Comparison of ENCODE assay signal across 22 cellular contexts in the genomic region with DNA sequence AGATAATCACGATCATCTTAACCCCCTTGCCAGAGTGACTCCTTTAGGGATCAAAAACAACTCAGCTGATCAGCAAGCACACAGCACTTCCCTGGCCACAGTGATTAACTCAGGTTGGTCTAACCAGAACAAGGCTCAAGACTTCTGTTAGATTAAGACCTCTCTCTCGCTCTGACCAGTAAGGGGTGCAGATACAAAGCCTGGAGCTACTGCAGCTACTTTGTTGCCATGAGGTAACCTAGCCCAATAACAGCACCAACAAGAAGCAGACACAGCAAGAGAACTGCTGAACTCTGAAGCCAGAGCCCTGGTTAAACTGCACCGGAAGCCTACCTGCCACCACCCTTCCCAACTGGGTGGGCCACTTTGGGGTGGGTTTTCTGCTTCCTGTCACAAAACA. TPM values are rescaled to one million over a fixed set of nuclear protein-coding genes. Genes with fewer than 3 reads are reported as not detected.
A peak's percentile ranks its signal among the peaks of the same experiment; 100 is the strongest.
DNase-seq lines count a peak whose midpoint lies in the region; ATAC-seq, FAIRE-seq and TF ChIP-seq lines count a peak whose summit lies in the region.
"Had no signal": no experiment of that assay in that cellular context is flagged by ENCODE, and none has a peak within 500 bp of the region (broad histone marks: within the 10 kb centered on the region; RNA-seq: fewer than 3 reads in every experiment).

No MANE protein-coding gene starts in this region.

- no peak overlapping the region for H2AK9ac ChIP-seq in IMR-90 (replicated peaks; ENCODE audit: low read depth, low read length, poor library complexity)

- H2BK20ac ChIP-seq in IMR-90 (ENCODE audit: low read depth, low read length) = no peak overlapping the region

- TF ChIP-seq POLR2A in IMR-90 (IDR thresholded peaks at IDR 0.05; ENCODE audit: low read depth, low read length) (no peak), K562 (conservative IDR thresholded peaks at IDR 0.05) (no peak), spleen (IDR thresholded peaks at IDR 0.05) (no peak), upper lobe of left lung (IDR thresholded peaks at IDR 0.05) (no peak)

- DNase-seq in GM23248 (no peak), IMR-90 (no peak), K562 (ENCODE audit: extremely low read depth in 1 of 4, low spot score in 3 of 4) (no peak), spleen (peak; percentile 17), NCI-H82 (lab: John Stamatoyannopoulos, UW) (no peak), H4 (ENCODE audit: low spot score) (no peak), upper lobe of left lung (no peak)
- DNase-seq: ACHN; BE2C; C1 segment of cervical spinal cord; CD4-positive, alpha-beta T cell; DMS79; GDM1; KBM-7 had no signal

- no peak overlapping the region for H4K5ac ChIP-seq in IMR-90 (ENCODE audit: low read depth, low read length)

- peaks cover 19% of the 10 kb centered on the region for H3F3A ChIP-seq in GM23248 (ENCODE audit: insufficient read depth)

- peak overlapping the region; percentile 65 for H3K4me2 ChIP-seq in GM23248 (ENCODE audit: unreplicated experiment)
- H3K4me2 ChIP-seq in IMR-90 (ENCODE audit: low read depth, low read length) = no peak overlapping the region
- no peak overlapping the region for H3K4me2 ChIP-seq in K562 (ENCODE audit: insufficient read depth, low read length)
- H3K4me2 ChIP-seq: GM23338 had no signal

- TF ChIP-seq EP300 in K562 (IDR thresholded peaks at IDR 0.05; ENCODE audit: low read length) = no peak
- TF ChIP-seq EP300 in upper lobe of left lung (IDR thresholded peaks at IDR 0.05) = no peak

- H3K56ac ChIP-seq in IMR-90 (ENCODE audit: extremely low read depth, insufficient read depth, low read length) = no peak overlapping the region

- H2AFZ ChIP-seq in GM23248 (no peak overlapping the region), IMR-90 (replicated peaks; ENCODE audit: low read length, poor library complexity) (no peak overlapping the region), K562 (ENCODE audit: low read depth, low read length) (no peak overlapping the region)
- H2AFZ ChIP-seq: GM23338 had no signal

- H3K23ac ChIP-seq in IMR-90 (ENCODE audit: low read depth, low read length) = no peak overlapping the region

- H2AK5ac ChIP-seq in IMR-90 (ENCODE audit: low read depth, low read length) = peak overlapping the region; percentile 1; the same call in 1 of the 2 replicates

- intact Hi-C loops in IMR-90 (cut with micrococcal nuclease) (no loop called here), K562 (cut with micrococcal nuclease) (no loop called here), spleen (cut with DNase I; ENCODE audit: low total_unique reads) (no loop called here)

- H3K4me3 ChIP-seq in GM23248 (no peak overlapping the region), IMR-90 (ENCODE audit: insufficient read depth, low read depth, low read length) (no peak overlapping the region), K562 (no peak overlapping the region), spleen (no peak overlapping the region), upper lobe of left lung (no peak overlapping the region)
- H3K4me3 ChIP-seq: GM23338 had no signal

- no peak for FAIRE-seq in K562 (lab: Jason Lieb, UNC)
- FAIRE-seq: A204.1, D721Med, GM12892, GM18507 had no signal

- H3K36me3 ChIP-seq in GM23248 (ENCODE audit: low read depth) (no peaks in the 10 kb centered on the region), IMR-90 (ENCODE audit: control insufficient read depth, insufficient read depth, low read length) (no peaks in the 10 kb centered on the region), K562 (ENCODE audit: control insufficient read depth, insufficient read depth, low read length) (no peaks in the 10 kb centered on the region), spleen (no peaks in the 10 kb centered on the region), upper lobe of left lung (no peaks in the 10 kb centered on the region)
- H3K36me3 ChIP-seq: BE2C had no signal

- WGBS in GM23248 (ENCODE audit: low coverage in 1 of 2, low lambda C conversion rate in 2 of 2, missing lambda C conversion rate in 2 of 2), 2 experiments = 98 to 100% methylated on average over 3 of the region's 3 CpGs
- WGBS in IMR-90 (ENCODE audit: extremely low coverage in 2 of 2, insufficient read length in 1 of 2), 2 experiments = 92% methylated on average over 2 of the region's 3 CpGs; no CpG with 5 or more reads in 1 of the 2 experiments
- 14% methylated on average over 3 of the region's 3 CpGs for WGBS in K562 (ENCODE audit: insufficient coverage, low coverage, missing lambda C conversion rate)
- 84 to 100% (median 94%) methylated on average over 3 of the region's 3 CpGs for WGBS in spleen, 5 donors
- WGBS in upper lobe of left lung, 2 donors = 96 to 100% methylated on average over 2 to 3 of the region's 3 CpGs

- H3K79me2 ChIP-seq in GM23248 (ENCODE audit: insufficient read depth) (peaks cover 9% of the 10 kb centered on the region; the same call in 1 of the 2 replicates), K562 (ENCODE audit: control insufficient read depth, insufficient read depth, low read length) (no peaks in the 10 kb centered on the region)

- H3K9me3 ChIP-seq in GM23248 (ENCODE audit: low read depth) = no peaks in the 10 kb centered on the region
- H3K9me3 ChIP-seq in IMR-90 (ENCODE audit: control insufficient read depth, insufficient read depth, low read length) = no peaks in the 10 kb centered on the region
- no peaks in the 10 kb centered on the region for H3K9me3 ChIP-seq in K562 (replicated peaks; ENCODE audit: control insufficient read depth, insufficient read depth, low read depth, low read length)
- peaks cover 0 to 8% (median 3%) of the 10 kb centered on the region in 8 donors for H3K9me3 ChIP-seq in spleen
- H3K9me3 ChIP-seq in upper lobe of left lung = no peaks in the 10 kb centered on the region
- H3K9me3 ChIP-seq: BE2C had no signal

- peak overlapping the region; percentile 20; the same call in 1 of the 2 replicates for H3K4ac ChIP-seq in IMR-90 (ENCODE audit: low read depth, low read length)

- TF ChIP-seq CTCF in IMR-90 (conservative IDR thresholded peaks at IDR 0.05; ENCODE audit: low read depth, low read length) (no peak), K562 (IDR thresholded peaks at IDR 0.05 in 2 of 3, conservative IDR thresholded peaks at IDR 0.05 in 1 of 3; ENCODE audit: insufficient read depth in 2 of 3, low read depth in 1 of 3, low read length in 3 of 3) (no peak), spleen (IDR thresholded peaks at IDR 0.05 in 8 of 11, conservative IDR thresholded peaks at IDR 0.05 in 3 of 11) (no peak), upper lobe of left lung (IDR thresholded peaks at IDR 0.05) (no peak)

- H2BK15ac ChIP-seq in IMR-90 (ENCODE audit: low read depth, low read length) = no peak overlapping the region

- H3K14ac ChIP-seq in IMR-90 (replicated peaks; ENCODE audit: low read depth, low read length) = no peak overlapping the region

- BruUV-seq in IMR-90 (replicated peaks; lab: Mats Ljungman, UMichigan) = no TSS peak
- no TSS peak for BruUV-seq in K562 (replicated peaks; lab: Mats Ljungman, UMichigan)

- H3K9me2 ChIP-seq in GM23248 (ENCODE audit: insufficient read depth) = no peaks in the 10 kb centered on the region

- H4K8ac ChIP-seq in IMR-90 (ENCODE audit: low read depth in 2 of 2, low read length in 2 of 2) = no peak overlapping the region

- peaks cover 26% of the 10 kb centered on the region for H3K4me1 ChIP-seq in GM23248 (ENCODE audit: insufficient read depth)
- H3K4me1 ChIP-seq in IMR-90 (ENCODE audit: control insufficient read depth, insufficient read depth, low read length) = peaks cover 8% of the 10 kb centered on the region
- H3K4me1 ChIP-seq in K562 (replicated peaks in 1 of 2; ENCODE audit: control insufficient read depth in 2 of 2, insufficient read depth in 2 of 2, low read length in 2 of 2) = peaks cover 0 to 12% of the 10 kb centered on the region in 2 experiments; a peak in 4 of 5 replicates
- H3K4me1 ChIP-seq in spleen = no peaks in the 10 kb centered on the region
- no peaks in the 10 kb centered on the region for H3K4me1 ChIP-seq in upper lobe of left lung

- dilution Hi-C loops in IMR-90 (cut with HindIII; ENCODE audit: low sequenced_read_pairs, unreplicated experiment) = no loop called here

- H2BK5ac ChIP-seq in IMR-90 (ENCODE audit: low read depth, low read length, poor library complexity, severe bottlenecking) = no peak overlapping the region

- in situ Hi-C loops in GM23248 (cut with MboI) = no loop called here
- in situ Hi-C loops in IMR-90 (cut with MboI; ENCODE audit: low sequenced_read_pairs) = no loop called here
- in situ Hi-C loops in K562 (cut with MboI) = no loop called here

- no peak overlapping the region for H3K18ac ChIP-seq in IMR-90 (ENCODE audit: low read depth, low read length)

- no peak for ATAC-seq in IMR-90 (ENCODE audit: low read depth)
- ATAC-seq in K562 = no peak
- ATAC-seq in upper lobe of left lung (ENCODE audit: low FRiP score in 2 of 2) = no peak
- ATAC-seq: GM23338 had no signal

- H3K9ac ChIP-seq in GM23248 (no peak overlapping the region), IMR-90 (ENCODE audit: low read depth, low read length) (no peak overlapping the region), K562 (ENCODE audit: insufficient read depth in 1 of 2, low read depth in 2 of 2, low read length in 2 of 2) (no peak overlapping the region)

- POLR2A ChIA-PET in IMR-90 (lab: Charles Lee; ENCODE audit: unreplicated experiment) = no interaction called here
- POLR2A ChIA-PET in K562 (lab: Yijun Ruan, JAX) = no interaction called here

- H3K27ac ChIP-seq in GM23248 = no peak overlapping the region
- H3K27ac ChIP-seq in IMR-90 (ENCODE audit: insufficient read depth, low read length) = no peak overlapping the region
- H3K27ac ChIP-seq in K562 (ENCODE audit: extremely low read depth, low read depth, low read length) = no peak overlapping the region
- H3K27ac ChIP-seq in spleen = no peak overlapping the region
- H3K27ac ChIP-seq in upper lobe of left lung = no peak overlapping the region

- peak overlapping the region; percentile 41; the same call in 1 of the 2 replicates for H2BK120ac ChIP-seq in IMR-90 (ENCODE audit: low read depth, low read length)

- H4K20me1 ChIP-seq in GM23248 (ENCODE audit: insufficient read depth) (no peaks in the 10 kb centered on the region), IMR-90 (ENCODE audit: insufficient read depth, low read length) (no peaks in the 10 kb centered on the region), K562 (replicated peaks; ENCODE audit: control insufficient read depth, insufficient read depth, low read length) (no peaks in the 10 kb centered on the region)

- TF ChIP-seq RAD21 in IMR-90 (IDR thresholded peaks at IDR 0.05; ENCODE audit: low read length) (no peak), K562 (CRISPR knock-in tag; conservative IDR thresholded peaks at IDR 0.05 in 1 of 2, IDR thresholded peaks at IDR 0.05 in 1 of 2) (no peak)

- H3K27me3 ChIP-seq in GM23248 (replicated peaks; ENCODE audit: insufficient read depth) (no peaks in the 10 kb centered on the region), IMR-90 (ENCODE audit: control insufficient read depth, insufficient read depth, low read length) (no peaks in the 10 kb centered on the region), K562 (ENCODE audit: control insufficient read depth in 2 of 2, insufficient read depth in 2 of 2, low read length in 2 of 2) (peaks cover 6 to 53% of the 10 kb centered on the region in 2 experiments), spleen (replicated peaks in 1 of 7) (peaks cover 0 to 5% (median 0%) of the 10 kb centered on the region in 7 donors), upper lobe of left lung (no peaks in the 10 kb centered on the region)
- H3K27me3 ChIP-seq: BE2C had no signal

- H3K9me1 ChIP-seq in IMR-90 (ENCODE audit: insufficient read depth, low read length) = no peaks in the 10 kb centered on the region
- no peaks in the 10 kb centered on the region for H3K9me1 ChIP-seq in K562 (ENCODE audit: control insufficient read depth, insufficient read depth, low read length)

- no peaks in the 10 kb centered on the region for H3K79me1 ChIP-seq in IMR-90 (ENCODE audit: low read depth in 1 of 2, low read length in 2 of 2)

- CTCF ChIA-PET in IMR-90 (lab: Yijun Ruan, JAX) = no interaction called here
- CTCF ChIA-PET in K562 (lab: Yijun Ruan, JAX; ENCODE audit: low intra/inter-chr PET ratio) = no interaction called here

- H4K91ac ChIP-seq in IMR-90 (ENCODE audit: insufficient read depth, low read depth, low read length) = no peak overlapping the region

RNA-seq across cellular contexts. Expression of a gene that starts 42.0 kb away (rescaled TPM):
- total RNA-seq in GM23248 (2014; rRNA removed; shearing (Covaris generic)) = not detected in 2 replicates
- polyA plus RNA-seq in GM23248 (2016; fragmentation: Nextera tagmentation; extraction: Ambion mirVana) (not detected in 2 replicates), IMR-90 (2012; rRNA removed) (not detected in 2 replicates), K562 (2011; rRNA removed) (not detected in 2 replicates), K562 (2014; fragmentation: Illumina TruSeq; extraction: Trizol) (not detected in 2 replicates), K562 (2014; fragmentation: Nextera tagmentation; extraction: Ambion mirVana) (not detected), K562 (2014; rRNA removed) (not detected in 2 replicates), spleen (not detected)
- total RNA-seq in IMR-90 (2012; rRNA removed) (not detected in 2 replicates), K562 (2014; rRNA removed) (not detected in 2 replicates), K562 (2014; rRNA removed; fragmentation: Illumina TruSeq; extraction: Trizol) (not detected in 2 replicates), K562 (2015; rRNA removed; fragmentation: Illumina TruSeq; extraction: Trizol) (not detected in 2 replicates), K562 (2021) (not detected in 2 replicates), spleen (not detected), upper lobe of left lung (not detected)
- polyA plus RNA-seq in IMR-90 (2012; cell fraction: cytosol; rRNA removed) = not detected in 2 replicates
- polyA plus RNA-seq in IMR-90 (2012; cell fraction: nucleus; rRNA removed; ENCODE audit: low replicate concordance) = not detected in 2 replicates
- not detected in 2 replicates for total RNA-seq in K562 (2011; cell fraction: chromatin; rRNA removed; ENCODE audit: low replicate concordance)
- total RNA-seq in K562 (2011; cell fraction: nucleolus; rRNA removed) = not detected in 2 replicates
- not detected in 2 replicates for total RNA-seq in K562 (2011; cell fraction: nucleoplasm; rRNA removed)
- not detected in 2 replicates for polyA plus RNA-seq in K562 (2011; cell fraction: cytosol; rRNA removed)
- polyA plus RNA-seq in K562 (2011; cell fraction: nucleus; rRNA removed) = not detected in 2 replicates
- polyA plus RNA-seq in K562 (2012) = not detected in 2 replicates
- polyA minus RNA-seq in K562 (2011; rRNA and poly(A)+ RNA removed) = not detected in 2 replicates
- polyA minus RNA-seq in K562 (2011; cell fraction: cytosol; rRNA and poly(A)+ RNA removed) = not detected in 2 replicates
- not detected in 2 replicates for polyA minus RNA-seq in K562 (2011; cell fraction: nucleus; rRNA and poly(A)+ RNA removed)
- total RNA-seq in H4 (2014; rRNA removed; shearing (Covaris generic)) = not detected in 2 replicates
- total RNA-seq: Caco-2; CD4-positive, alpha-beta T cell; Daoy; GM23338; H9 had no signal
- polyA plus RNA-seq: GM23338 had no signal
